15 cellular contexts compared by ENCODE assay signal in genomic region chr15:98888839-98889479, GRCh38.
A peak's percentile ranks its signal among the peaks of the same experiment; 100 is the strongest.
DNase-seq lines count a peak whose midpoint lies in the region; ATAC-seq, FAIRE-seq and TF ChIP-seq lines count a peak whose summit lies in the region.
"Had no signal": no experiment of that assay in that cellular context is flagged by ENCODE, and none has a peak within 500 bp of the region (broad histone marks: within the 10 kb centered on the region; RNA-seq: fewer than 3 reads in every experiment).

No MANE protein-coding gene starts in this region.

- ATAC-seq in PC-3: peak; percentile 72
- no peak for ATAC-seq in activated T-cell treated with anti-CD3 and anti-CD28 coated beads, Interleukin-2, amount 50 U/mL, for 72 hours (replicated peaks in 1 of 2)

- FAIRE-seq in H54 (lab: Jason Lieb, UNC): no peak

- no peaks in the 10 kb centered on the region for H3K9me2 ChIP-seq in PC-3 (replicated peaks; ENCODE audit: low read length)

- H3K79me2 ChIP-seq in PC-3 (ENCODE audit: low read length) (no peaks in the 10 kb centered on the region), osteoblast (ENCODE audit: insufficient read depth, low read length) (peaks cover 48% of the 10 kb centered on the region)

- no peak overlapping the region for H3K9ac ChIP-seq in PC-3 (ENCODE audit: low read length)

- POLR2A ChIA-PET in PC-3 (lab: Charles Lee; ENCODE audit: unreplicated experiment): no interaction called here

- H3K4me2 ChIP-seq in PC-3 (ENCODE audit: low read length) (no peak overlapping the region), osteoblast (ENCODE audit: insufficient read depth, low read length) (peak overlapping the region; percentile 79)

- no peaks in the 10 kb centered on the region for H3F3A ChIP-seq in PC-3 (ENCODE audit: low read length, unreplicated experiment)

- H4K20me1 ChIP-seq in PC-3 (ENCODE audit: low read length) (no peaks in the 10 kb centered on the region), osteoblast (ENCODE audit: insufficient read depth, low read length) (no peaks in the 10 kb centered on the region)

- no peaks in the 10 kb centered on the region for H3K9me3 ChIP-seq in PC-3 (ENCODE audit: low read length)
- no peaks in the 10 kb centered on the region for H3K9me3 ChIP-seq in osteoblast (ENCODE audit: low read depth, low read length)
- H3K9me3 ChIP-seq: prostate gland, transverse colon had no signal

- H3K4me3 ChIP-seq in GM12865 (ENCODE audit: low read depth, low read length) (no peak overlapping the region), PC-3 (ENCODE audit: low read length) (no peak overlapping the region), osteoblast (ENCODE audit: insufficient read depth, low read length) (no peak overlapping the region)
- H3K4me3 ChIP-seq: prostate gland, transverse colon had no signal

- no TSS peak for BruUV-seq in PC-3 (replicated peaks; lab: Mats Ljungman, UMichigan)

- no peak overlapping the region for H3K27ac ChIP-seq in PC-3 (ENCODE audit: low read length)
- peak overlapping the region; percentile 95 for H3K27ac ChIP-seq in osteoblast (ENCODE audit: low read depth, low read length)
- H3K27ac ChIP-seq: prostate gland, transverse colon had no signal

- no peaks in the 10 kb centered on the region for H3K36me3 ChIP-seq in PC-3 (ENCODE audit: low read depth, low read length)
- H3K36me3 ChIP-seq in osteoblast (ENCODE audit: insufficient read depth, low read length): peaks cover 7% of the 10 kb centered on the region
- H3K36me3 ChIP-seq: prostate gland, transverse colon had no signal

- intact Hi-C loops in PC-3 (cut with micrococcal nuclease): no loop called here

- H3K36me3 Mint-ChIP-seq in endothelial cell (ENCODE audit: low read depth, unreplicated experiment): peaks cover 15% of the 10 kb centered on the region
- no peaks in the 10 kb centered on the region for H3K36me3 Mint-ChIP-seq in activated T-cell treated with anti-CD3 and anti-CD28 coated beads, Interleukin-2, amount 50 U/mL, for 72 hours (ENCODE audit: insufficient read depth in 2 of 2)

- H3K9me3 Mint-ChIP-seq in endothelial cell (ENCODE audit: unreplicated experiment): no peaks in the 10 kb centered on the region
- no peaks in the 10 kb centered on the region for H3K9me3 Mint-ChIP-seq in activated T-cell treated with anti-CD3 and anti-CD28 coated beads, Interleukin-2, amount 50 U/mL, for 72 hours
- H3K9me3 Mint-ChIP-seq: activated B cell treated with CpG ODN at 0.5 μM for 24 hours; activated T-helper 1 cell treated with anti-CD3 and anti-CD28 coated beads, Interleukin-12 subunit alpha, Interleukin-12 subunit beta, Interleukin-2, Interleukin-4 antibody, amounts not matched to agents 30 ng/mL and 10 ng/mL and 1 ng/mL, durations not matched to agents 14 hours and 24 hours and 36 hours; central memory CD8-positive, alpha-beta T cell had no signal

- H3K27ac Mint-ChIP-seq in endothelial cell (ENCODE audit: unreplicated experiment): peak overlapping the region; percentile 0
- no peak overlapping the region for H3K27ac Mint-ChIP-seq in activated T-cell treated with anti-CD3 and anti-CD28 coated beads, Interleukin-2, amount 50 U/mL, for 72 hours
- H3K27ac Mint-ChIP-seq: activated B cell treated with CpG ODN at 0.5 μM for 24 hours; activated T-helper 1 cell treated with anti-CD3 and anti-CD28 coated beads, Interleukin-12 subunit alpha, Interleukin-12 subunit beta, Interleukin-2, Interleukin-4 antibody, amounts not matched to agents 30 ng/mL and 10 ng/mL and 1 ng/mL, durations not matched to agents 14 hours and 24 hours and 36 hours; CD4-positive, alpha-beta memory T cell had no signal

- H3K27me3 ChIP-seq in PC-3 (ENCODE audit: low read length) (no peaks in the 10 kb centered on the region), osteoblast (ENCODE audit: insufficient read depth, low read length) (no peaks in the 10 kb centered on the region)
- H3K27me3 ChIP-seq: transverse colon had no signal

- peak; percentile 44 for DNase-seq in GM12865 (ENCODE audit: low read depth)
- peak; percentile 27 for DNase-seq in PC-3
- no peak for DNase-seq in endothelial cell (ENCODE audit: low spot score)
- no peak for DNase-seq in osteoblast (ENCODE audit: insufficient read length, low spot score, missing footprints)
- no peak for DNase-seq in iPS-NIHi7 (ENCODE audit: extremely low spot score)
- DNase-seq in H54 (ENCODE audit: insufficient read length, low spot score): no peak
- DNase-seq in cortex of kidney (lab: John Stamatoyannopoulos, UW): no peak
- DNase-seq in activated T-cell treated with anti-CD3 and anti-CD28 coated beads, Interleukin-2, amount 50 U/mL, for 72 hours: no peak
- DNase-seq: activated B cell treated with CpG ODN at 0.5 μM for 24 hours; CD4-positive, alpha-beta memory T cell; NCI-H187; transverse colon had no signal

- TF ChIP-seq POLR2A in H54 (IDR thresholded peaks at IDR 0.05; ENCODE audit: low read depth, low read length): no peak

- peaks cover 34% of the 10 kb centered on the region for H3K4me1 Mint-ChIP-seq in endothelial cell (ENCODE audit: unreplicated experiment)
- peaks cover 7% of the 10 kb centered on the region for H3K4me1 Mint-ChIP-seq in activated T-cell treated with anti-CD3 and anti-CD28 coated beads, Interleukin-2, amount 50 U/mL, for 72 hours (ENCODE audit: low read depth)
- H3K4me1 Mint-ChIP-seq: activated B cell treated with CpG ODN at 0.5 μM for 24 hours; central memory CD8-positive, alpha-beta T cell had no signal

- H3K4me3 Mint-ChIP-seq in endothelial cell (ENCODE audit: unreplicated experiment): no peak overlapping the region
- H3K4me3 Mint-ChIP-seq in activated T-cell treated with anti-CD3 and anti-CD28 coated beads, Interleukin-2, amount 50 U/mL, for 72 hours: no peak overlapping the region
- H3K4me3 Mint-ChIP-seq: activated B cell treated with CpG ODN at 0.5 μM for 24 hours; activated T-helper 1 cell treated with anti-CD3 and anti-CD28 coated beads, Interleukin-12 subunit alpha, Interleukin-12 subunit beta, Interleukin-2, Interleukin-4 antibody, amounts not matched to agents 30 ng/mL and 10 ng/mL and 1 ng/mL, durations not matched to agents 14 hours and 24 hours and 36 hours; CD4-positive, alpha-beta memory T cell; central memory CD8-positive, alpha-beta T cell had no signal

- peaks cover 3% of the 10 kb centered on the region for H3K27me3 Mint-ChIP-seq in endothelial cell (ENCODE audit: unreplicated experiment)
- H3K27me3 Mint-ChIP-seq in activated T-cell treated with anti-CD3 and anti-CD28 coated beads, Interleukin-2, amount 50 U/mL, for 72 hours (ENCODE audit: low read depth): no peaks in the 10 kb centered on the region

- H3K4me1 ChIP-seq in PC-3 (ENCODE audit: insufficient read depth, low read length): peaks cover 23% of the 10 kb centered on the region
- peaks cover 27% of the 10 kb centered on the region for H3K4me1 ChIP-seq in osteoblast (ENCODE audit: insufficient read depth, low read length)
- H3K4me1 ChIP-seq: prostate gland had no signal

- CTCF ChIA-PET in PC-3 (lab: Charles Lee): no interaction called here

- no peak for TF ChIP-seq CTCF in GM12865 (IDR thresholded peaks at IDR 0.05; ENCODE audit: insufficient read depth, low read depth, low read length, missing control alignments)
- no peak for TF ChIP-seq CTCF in PC-3 (conservative IDR thresholded peaks at IDR 0.05; ENCODE audit: low read depth, low read length)
- no peak for TF ChIP-seq CTCF in endothelial cell (IDR thresholded peaks at IDR 0.05; ENCODE audit: unreplicated experiment)
- no peak for TF ChIP-seq CTCF in osteoblast (IDR thresholded peaks at IDR 0.05; ENCODE audit: extremely low read depth, low read depth, low read length)

- H2AFZ ChIP-seq in PC-3 (ENCODE audit: low read length) (no peak overlapping the region), osteoblast (ENCODE audit: low read length) (no peak overlapping the region)

Comparison
In these comparisons a context has a peak if more than half of its experiments do, and no peak if none do; other contexts are left out.
1. DNase-seq: peak in GM12865 (single experiment) and PC-3 (single experiment); none in endothelial cell (single experiment), osteoblast (single experiment), iPS-NIHi7 (single experiment), H54 (single experiment), cortex of kidney (single experiment) and activated T-cell treated with anti-CD3 and anti-CD28 coated beads, Interleukin-2, amount 50 U/mL, for 72 hours (0 of 2).